In the genomic region with DNA sequence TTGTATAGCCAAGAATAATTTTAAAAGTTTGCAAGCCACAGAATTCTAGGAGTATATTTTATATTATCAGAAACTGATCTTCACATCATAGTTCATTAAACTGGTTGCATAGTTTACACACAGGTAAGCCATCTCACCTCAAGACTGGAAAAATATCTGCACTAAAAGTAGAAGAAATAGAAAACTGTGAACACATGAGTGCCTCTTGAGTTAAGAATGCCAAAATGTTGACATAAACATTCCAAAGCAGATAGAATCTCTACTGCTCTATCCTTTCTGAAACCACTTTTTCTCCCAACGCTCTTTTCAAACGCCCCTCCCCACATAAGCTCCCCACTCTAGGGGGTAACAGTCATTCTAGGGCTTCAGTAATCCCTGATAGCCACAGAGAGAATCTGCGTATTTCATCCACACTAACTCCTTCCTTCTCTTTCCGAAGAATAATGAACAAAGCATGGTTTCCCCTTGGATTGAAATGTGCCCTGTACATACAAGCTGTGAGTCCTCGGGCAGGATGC, we compare ENCODE assay signal across 13 cellular contexts.
DNase-seq lines count a peak whose midpoint lies in the region; ATAC-seq lines count a peak whose summit lies in the region.
"Had no signal": no experiment of that assay in that cellular context is flagged by ENCODE, and none has a peak within 500 bp of the region (broad histone marks: within the 10 kb centered on the region; RNA-seq: fewer than 3 reads in every experiment).

No MANE protein-coding gene starts in this region.

- DNase-seq in GM03348 (ENCODE audit: low spot score) (peak; percentile 16), astrocyte of the hippocampus (ENCODE audit: low read depth, low spot score) (peak; percentile 25), iris pigment epithelial cell (ENCODE audit: low read depth) (peak; percentile 24), superior temporal gyrus (ENCODE audit: extremely low spot score) (peak; percentile 14), NOMO-1 treated with DMSO at 0.1 percent for 48 hours (lab: John Stamatoyannopoulos, UW; ENCODE audit: unreplicated experiment) (no peak), SIG-M5 treated with dmso at 0.1 percent for 504 hours (lab: John Stamatoyannopoulos, UW; ENCODE audit: unreplicated experiment) (no peak)
- DNase-seq: BE2C; CD8-positive, alpha-beta memory T cell; DMS79; HCEC 1CT; HFFc6 had no signal

- ATAC-seq in GM18498 (IDR thresholded peaks at IDR 0.05; ENCODE audit: unreplicated experiment), result no peak
- ATAC-seq: HepG2 had no signal

Comparison
In these comparisons a context has a peak if more than half of its experiments do, and no peak if none do; other contexts are left out.
1. DNase-seq: peak in GM03348 (single experiment), astrocyte of the hippocampus (single experiment), iris pigment epithelial cell (single experiment) and superior temporal gyrus (single experiment); none in NOMO-1 treated with DMSO at 0.1 percent for 48 hours (single experiment) and SIG-M5 treated with dmso at 0.1 percent for 504 hours (single experiment).